ENCODE assay signal across 19 cellular contexts in the genomic region with DNA sequence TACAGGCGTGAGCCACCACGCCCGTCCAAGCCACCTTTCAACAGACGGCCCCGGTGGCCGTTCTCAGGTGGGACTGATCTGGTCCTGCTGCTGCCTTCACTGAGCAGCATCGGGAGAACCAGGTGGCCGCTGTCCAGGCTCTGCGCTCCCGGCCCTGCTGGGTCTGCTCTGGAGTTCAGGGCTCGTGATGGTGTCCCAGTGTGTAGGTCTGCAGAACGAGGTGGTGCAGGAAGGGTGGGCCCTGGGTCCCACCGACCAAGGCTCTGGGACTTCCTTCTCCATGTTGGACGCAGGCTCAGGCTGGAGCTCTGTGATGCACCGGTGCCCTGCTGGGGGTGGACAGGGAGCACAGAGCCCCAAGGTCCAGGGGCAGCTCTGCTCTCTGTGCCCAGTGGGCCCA. TPM values are rescaled to one million over a fixed set of nuclear protein-coding genes. Genes with fewer than 3 reads are reported as not detected.
DNase-seq lines count a peak whose midpoint lies in the region; ATAC-seq and TF ChIP-seq lines count a peak whose summit lies in the region.
"Had no signal": no experiment of that assay in that cellular context is flagged by ENCODE, and none has a peak within 500 bp of the region (broad histone marks: within the 10 kb centered on the region; RNA-seq: fewer than 3 reads in every experiment).

No MANE protein-coding gene starts in this region.

- H4K8ac ChIP-seq in neuronal stem cell (ENCODE audit: low read depth, low read length): no peak overlapping the region

- H3K4me1 ChIP-seq in HEK293 (ENCODE audit: control insufficient read depth, insufficient read depth, low read length) (peaks cover 4% of the 10 kb centered on the region; the same call in 1 of the 2 replicates), neuronal stem cell (ENCODE audit: control insufficient read depth in 2 of 2, insufficient read depth in 1 of 2, low read depth in 1 of 2, low read length in 2 of 2) (peaks cover 8 to 14% of the 10 kb centered on the region in 2 donors)

- H3K9me3 ChIP-seq in HEK293 (ENCODE audit: control insufficient read depth, insufficient read depth, low read depth, low read length): no peaks in the 10 kb centered on the region
- H3K9me3 ChIP-seq in neuronal stem cell (replicated peaks in 1 of 2; ENCODE audit: control insufficient read depth in 2 of 2, insufficient read depth in 1 of 2, low read depth in 1 of 2, low read length in 2 of 2): no peaks in the 10 kb centered on the region
- H3K9me3 ChIP-seq: A549; BLaER1 treated with 17β-estradiol and CSF1 and Interleukin-3, amounts not matched to agents 10 nM and 100 nM; Caco-2 had no signal

- H3K23ac ChIP-seq in neuronal stem cell (ENCODE audit: low read depth, low read length, poor library complexity): peak overlapping the region; percentile 52

- no peak overlapping the region for H3K4me2 ChIP-seq in neuronal stem cell (ENCODE audit: insufficient read depth, low read length, poor library complexity, severe bottlenecking)
- H3K4me2 ChIP-seq: A549 had no signal

- ATAC-seq in HG03025 (IDR thresholded peaks at IDR 0.05; ENCODE audit: low FRiP score, unreplicated experiment): no peak
- ATAC-seq: A549; CD8-positive, alpha-beta T cell had no signal

- H3K18ac ChIP-seq in neuronal stem cell (ENCODE audit: low read length): peak overlapping the region; percentile 76

- H3K36me3 ChIP-seq in HEK293 (ENCODE audit: control insufficient read depth in 2 of 2, insufficient read depth in 1 of 2, low read length in 2 of 2) (no peaks in the 10 kb centered on the region), neuronal stem cell (replicated peaks in 1 of 2; ENCODE audit: control insufficient read depth in 2 of 2, insufficient read depth in 2 of 2, low read length in 2 of 2) (no peaks in the 10 kb centered on the region)
- H3K36me3 ChIP-seq: BLaER1 treated with 17β-estradiol and CSF1 and Interleukin-3, amounts not matched to agents 10 nM and 100 nM had no signal

- no peak overlapping the region for H3K27ac ChIP-seq in HEK293 (ENCODE audit: extremely low read depth, low read depth, low read length)
- H3K27ac ChIP-seq in neuronal stem cell (replicated peaks; ENCODE audit: low read length): no peak overlapping the region
- H3K27ac ChIP-seq: 22Rv1; A549; BLaER1 treated with 17β-estradiol and CSF1 and Interleukin-3, amounts not matched to agents 10 nM and 100 nM; C4-2B had no signal

- H3K79me1 ChIP-seq in neuronal stem cell (ENCODE audit: low read depth, low read length): peaks cover 2% of the 10 kb centered on the region

- no peak overlapping the region for H2BK5ac ChIP-seq in neuronal stem cell (ENCODE audit: low read length)

- TF ChIP-seq CTCF in HEK293 (tag by site-specific recombination; IDR thresholded peaks at IDR 0.05): no peak

- peak overlapping the region; percentile 97 for H2AK5ac ChIP-seq in neuronal stem cell (ENCODE audit: low read depth, low read length)

- H2BK120ac ChIP-seq in neuronal stem cell (ENCODE audit: low read depth, low read length): no peak overlapping the region

- H3K4ac ChIP-seq in neuronal stem cell (ENCODE audit: low read length): no peak overlapping the region

- H3K4me3 ChIP-seq in HEK293 (ENCODE audit: low read depth, low read length): no peak overlapping the region
- no peak overlapping the region for H3K4me3 ChIP-seq in neuronal stem cell (ENCODE audit: low read length in 2 of 2)
- H3K4me3 ChIP-seq: A549; BLaER1 treated with 17β-estradiol and CSF1 and Interleukin-3, amounts not matched to agents 10 nM and 100 nM had no signal

- peak overlapping the region; percentile 82 for H2BK12ac ChIP-seq in neuronal stem cell (ENCODE audit: low read length)

- H3K27me3 ChIP-seq in neuronal stem cell (ENCODE audit: control insufficient read depth in 3 of 3, insufficient read depth in 3 of 3, low read depth in 1 of 3, low read length in 3 of 3): peaks cover 0 to 46% (median 7%) of the 10 kb centered on the region in 3 experiments

- no CpG with 5 or more reads among the region's 15 CpGs for WGBS in neuronal stem cell (ENCODE audit: extremely low coverage in 2 of 2, insufficient read length in 2 of 2, insufficient replicate concordance in 1 of 2), 2 donors

- POLR2A ChIA-PET in HEK293 (lab: Yijun Ruan, JAX): interaction anchor here (0.6 kb wide), 1 partner anchor 105 kb away, joined by 3 read pairs; no protein-coding TSS in a partner anchor

- H2BK15ac ChIP-seq in neuronal stem cell (ENCODE audit: low read length): peak overlapping the region; percentile 69

- CTCF ChIA-PET in HEK293 (lab: Yijun Ruan, JAX): interaction anchor here (1.0 kb wide), 1 partner anchor 35 kb away, joined by 8 read pairs; no protein-coding TSS in a partner anchor

- DNase-seq in ecto neural progenitor cell (ENCODE audit: low spot score) (peak; percentile 47), islet precursor cell (peak; percentile 56), neuronal stem cell (ENCODE audit: low spot score) (no peak), DMS79 treated with DMSO at 0.1 percent for 48 hours (lab: John Stamatoyannopoulos, UW) (no peak)
- DNase-seq in stimulated activated CD4-positive, alpha-beta T cell treated with anti-CD3 and anti-CD28 coated beads, Interleukin-2, amount 100 ng/mL, for 24 hours: no peak
- DNase-seq: AML-193; Caco-2; Calu3; CD4-positive, alpha-beta T cell; CD8-positive, alpha-beta T cell; DND-41; EL; GDM1 had no signal

- no peak overlapping the region for H2AFZ ChIP-seq in neuronal stem cell (ENCODE audit: low read length)

- peak overlapping the region; percentile 14 for H3K14ac ChIP-seq in neuronal stem cell (ENCODE audit: low read length)

- H3K9ac ChIP-seq in neuronal stem cell (ENCODE audit: low read depth, low read length, poor library complexity): no peak overlapping the region
- H3K9ac ChIP-seq: BLaER1 treated with 17β-estradiol and CSF1 and Interleukin-3, amounts not matched to agents 10 nM and 100 nM had no signal

- no peak overlapping the region for H4K91ac ChIP-seq in neuronal stem cell (ENCODE audit: low read depth, low read length, poor library complexity)

TF ChIP-seq in HEK293, 187 proteins besides CTCF, POLR2A, EP300 and RAD21:
- no peak for TF ChIP-seq ZNF660 (tag by site-specific recombination; IDR thresholded peaks at IDR 0.05)
- 0 out of 2 replicates have a peak, but pooled peaks have one; percentile 11 for TF ChIP-seq ZNF600 (tag by site-specific recombination; IDR thresholded peaks at IDR 0.05)

RNA-seq across cellular contexts. Expression of gene BAHCC1, which starts 27.1 kb away (rescaled TPM):
- polyA plus RNA-seq in neuronal stem cell (2013, experiment 1 of 2): 15.9 TPM
- polyA plus RNA-seq in neuronal stem cell (2013, experiment 2 of 2): 17.5 TPM

Comparison
In these comparisons a context has a peak if more than half of its experiments do, and no peak if none do; other contexts are left out.
1. DNase-seq: peak in ecto neural progenitor cell (single experiment) and islet precursor cell (single experiment); none in neuronal stem cell (single experiment), stimulated activated CD4-positive, alpha-beta T cell treated with anti-CD3 and anti-CD28 coated beads, Interleukin-2, amount 100 ng/mL, for 24 hours (0 of 2) and DMS79 treated with DMSO at 0.1 percent for 48 hours (single experiment).